9 cellular contexts compared by ENCODE assay signal in the genomic region with DNA sequence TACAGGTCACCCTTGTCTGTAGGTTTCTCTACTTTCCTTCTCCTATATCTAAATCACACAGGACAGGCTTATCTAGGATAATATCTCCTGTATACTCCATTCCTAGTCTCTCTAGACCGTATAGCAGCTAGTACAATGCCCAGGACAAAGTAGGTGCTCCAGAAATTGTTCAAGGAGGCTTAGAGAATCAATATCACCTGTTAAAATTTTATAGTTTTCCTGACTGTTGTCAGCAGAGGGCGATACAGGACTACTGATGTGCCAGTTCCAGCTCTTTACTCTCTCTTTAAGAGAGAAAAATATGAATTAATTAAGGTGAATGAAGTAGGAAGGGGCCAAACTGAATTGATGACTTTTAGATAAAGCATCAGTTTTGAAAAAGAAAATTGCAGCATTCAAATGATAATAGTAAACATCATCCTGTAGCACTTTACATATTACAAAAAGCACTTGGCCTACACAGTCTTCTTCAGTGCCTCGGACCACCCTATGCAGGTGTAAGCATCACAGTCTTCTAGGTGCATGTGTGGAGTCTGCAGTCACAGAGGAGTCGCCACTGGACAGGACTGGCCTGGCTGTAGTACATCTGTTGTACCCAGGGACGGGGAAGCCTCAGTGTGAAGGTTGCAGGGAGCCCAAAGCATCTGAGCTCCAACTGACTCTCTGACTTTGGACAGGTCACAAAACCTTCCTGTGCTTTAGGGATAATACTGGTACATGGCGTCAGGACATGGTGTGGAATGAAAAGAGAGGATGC.
DNase-seq lines count a peak whose midpoint lies in the region; ATAC-seq and TF ChIP-seq lines count a peak whose summit lies in the region.
"Had no signal": no experiment of that assay in that cellular context is flagged by ENCODE, and none has a peak within 500 bp of the region (broad histone marks: within the 10 kb centered on the region; RNA-seq: fewer than 3 reads in every experiment).

No MANE protein-coding gene starts in this region.

- peak; percentile 88 for TF ChIP-seq CTCF in CD14-positive monocyte (IDR thresholded peaks at IDR 0.05)
- peak; percentile 29 to 81 (median 69) for TF ChIP-seq CTCF in heart right ventricle (IDR thresholded peaks at IDR 0.05)
- peak in 10 of 11 experiments; percentile 15 to 64 (median 54) for TF ChIP-seq CTCF in spleen (IDR thresholded peaks at IDR 0.05 in 8 of 11, conservative IDR thresholded peaks at IDR 0.05 in 3 of 11)

- DNase-seq in CD14-positive monocyte (ENCODE audit: low spot score) (no peak), GM23248 (peak; percentile 70), NCI-H524 (lab: John Stamatoyannopoulos, UW) (peak; percentile 77 to 87), heart right ventricle (peak in 1 of 2 donors; percentile 40), spleen (no peak), T1000 (lab: John Stamatoyannopoulos, UW) (no peak)
- DNase-seq in activated naive CD4-positive, alpha-beta T cell treated with anti-CD3 and anti-CD28 coated beads for 36 hours, result peak; percentile 57

- no peak overlapping the region for H3K27ac ChIP-seq in GM23248
- H3K27ac ChIP-seq in heart right ventricle, result no peak overlapping the region
- no peak overlapping the region for H3K27ac ChIP-seq in spleen

- WGBS in GM23248 (ENCODE audit: low coverage in 1 of 2, low lambda C conversion rate in 2 of 2, missing lambda C conversion rate in 2 of 2), 2 experiments, result 28 to 30% methylated on average over 6 of the region's 6 CpGs
- WGBS in heart right ventricle, 2 donors, result 43 to 45% methylated on average over 6 of the region's 6 CpGs
- WGBS in spleen, 5 donors, result 49 to 63% (median 53%) methylated on average over 6 of the region's 6 CpGs

- TF ChIP-seq POLR2A in spleen (IDR thresholded peaks at IDR 0.05), result no peak

- no peaks in the 10 kb centered on the region for H3K27me3 ChIP-seq in GM23248 (replicated peaks; ENCODE audit: insufficient read depth)
- peaks cover 0 to 8% (median 0%) of the 10 kb centered on the region in 7 donors for H3K27me3 ChIP-seq in heart right ventricle
- H3K27me3 ChIP-seq in spleen (replicated peaks in 1 of 7), result no peaks in the 10 kb centered on the region

- no peaks in the 10 kb centered on the region for H3K36me3 Mint-ChIP-seq in CD14-positive monocyte
- no peaks in the 10 kb centered on the region for H3K36me3 Mint-ChIP-seq in activated naive CD4-positive, alpha-beta T cell treated with anti-CD3 and anti-CD28 coated beads for 36 hours (ENCODE audit: low read depth)

- H3K9me3 ChIP-seq in GM23248 (ENCODE audit: low read depth), result no peaks in the 10 kb centered on the region
- H3K9me3 ChIP-seq in heart right ventricle, result no peaks in the 10 kb centered on the region
- no peaks in the 10 kb centered on the region for H3K9me3 ChIP-seq in spleen

- H3F3A ChIP-seq in GM23248 (ENCODE audit: insufficient read depth), result 0 out of 2 replicates have a peak, but pooled peaks cover 2% of the 10 kb centered on the region

- no peak overlapping the region for H3K9ac ChIP-seq in GM23248

- CTCF ChIA-PET in activated naive CD4-positive, alpha-beta T cell treated with anti-CD3 and anti-CD28 coated beads for 36 hours (lab: Charles Lee), result interaction anchor here (0.5 to 5.3 kb wide), 26 partner anchors 11 to 1239 kb away, joined by 3 to 45 read pairs (median 4); partner anchors contain the start of gene FUT8

- H4K20me1 ChIP-seq in GM23248 (ENCODE audit: insufficient read depth), result no peaks in the 10 kb centered on the region

- no peak overlapping the region for H3K4me3 Mint-ChIP-seq in CD14-positive monocyte
- H3K4me3 Mint-ChIP-seq in activated naive CD4-positive, alpha-beta T cell treated with anti-CD3 and anti-CD28 coated beads for 36 hours, result no peak overlapping the region
- H3K4me3 Mint-ChIP-seq: IgD-negative memory B cell had no signal

- no peaks in the 10 kb centered on the region for H3K27me3 Mint-ChIP-seq in CD14-positive monocyte (ENCODE audit: low read depth in 3 of 3)
- H3K27me3 Mint-ChIP-seq in activated naive CD4-positive, alpha-beta T cell treated with anti-CD3 and anti-CD28 coated beads for 36 hours (ENCODE audit: low read depth), result no peaks in the 10 kb centered on the region
- H3K27me3 Mint-ChIP-seq: IgD-negative memory B cell had no signal

- H3K36me3 ChIP-seq in GM23248 (ENCODE audit: low read depth) (no peaks in the 10 kb centered on the region), heart right ventricle (no peaks in the 10 kb centered on the region), spleen (no peaks in the 10 kb centered on the region)

- peaks cover 0 to 3% (median 0%) of the 10 kb centered on the region in 7 donors for H3K9me3 Mint-ChIP-seq in CD14-positive monocyte
- no peaks in the 10 kb centered on the region for H3K9me3 Mint-ChIP-seq in activated naive CD4-positive, alpha-beta T cell treated with anti-CD3 and anti-CD28 coated beads for 36 hours
- H3K9me3 Mint-ChIP-seq: IgD-negative memory B cell had no signal

- H2AFZ ChIP-seq in GM23248, result no peak overlapping the region

- ATAC-seq in heart right ventricle (peak in 5 of 8 donors; percentile 44 to 67 (median 59)), HG03565 (IDR thresholded peaks at IDR 0.05; ENCODE audit: unreplicated experiment) (no peak)

- H3K4me1 Mint-ChIP-seq in CD14-positive monocyte, result peaks cover 7% of the 10 kb centered on the region
- peaks cover 5% of the 10 kb centered on the region for H3K4me1 Mint-ChIP-seq in activated naive CD4-positive, alpha-beta T cell treated with anti-CD3 and anti-CD28 coated beads for 36 hours (ENCODE audit: low read depth)

- H3K4me1 ChIP-seq in GM23248 (ENCODE audit: insufficient read depth) (peaks cover 4% of the 10 kb centered on the region), heart right ventricle (peaks cover 0 to 7% (median 0%) of the 10 kb centered on the region in 9 donors), spleen (peaks cover 0 to 17% (median 4%) of the 10 kb centered on the region in 6 donors)

- H3K79me2 ChIP-seq in GM23248 (ENCODE audit: insufficient read depth), result no peaks in the 10 kb centered on the region

- H3K4me2 ChIP-seq in GM23248 (ENCODE audit: unreplicated experiment), result no peak overlapping the region

- in situ Hi-C loops in GM23248 (cut with MboI), result loop anchor here (10.0 to 25.0 kb wide), 3 partner anchors 661 to 898 kb away; no protein-coding TSS in a partner anchor

- H3K4me3 ChIP-seq in GM23248 (no peak overlapping the region), heart right ventricle (no peak overlapping the region), spleen (no peak overlapping the region)

- H3K27ac Mint-ChIP-seq in CD14-positive monocyte, result peak overlapping the region in 1 of 7 donors; percentile 27
- no peak overlapping the region for H3K27ac Mint-ChIP-seq in activated naive CD4-positive, alpha-beta T cell treated with anti-CD3 and anti-CD28 coated beads for 36 hours

- intact Hi-C loops in CD14-positive monocyte (cut with micrococcal nuclease) (loop anchor here (2.0 to 10.0 kb wide), 6 partner anchors 658 to 911 kb away; no protein-coding TSS in a partner anchor), heart right ventricle (cut with DNase I) (loop anchor here (2.0 to 10.0 kb wide), 15 partner anchors 248 to 913 kb away; partner anchors contain the start of gene FUT8 (in 2 of the 10)), spleen (cut with DNase I; ENCODE audit: low total_unique reads) (loop anchor here (5.0 to 10.0 kb wide), 2 partner anchors 658 to 901 kb away; no protein-coding TSS in a partner anchor)
- intact Hi-C loops in activated naive CD4-positive, alpha-beta T cell treated with anti-CD3 and anti-CD28 coated beads for 36 hours (cut with micrococcal nuclease), result loop anchor here (1.0 to 2.0 kb wide), 7 partner anchors 123 to 906 kb away; partner anchors contain the start of gene FNTB

- no peaks in the 10 kb centered on the region for H3K9me2 ChIP-seq in GM23248 (ENCODE audit: insufficient read depth)

Comparison
In these comparisons a context has a peak if more than half of its experiments do, and no peak if none do; other contexts are left out.
1. DNase-seq: peak in GM23248 (single experiment), NCI-H524 (2 of 2) and activated naive CD4-positive, alpha-beta T cell treated with anti-CD3 and anti-CD28 coated beads for 36 hours (single experiment); none in CD14-positive monocyte (single experiment), spleen (single experiment) and T1000 (single experiment).
2. Peak in every context shown above with its lines, with median percentiles within 50 percentile points of each other: CTCF ChIP-seq.